Comparison of ENCODE assay signal across 1 cellular context in the genomic region with DNA sequence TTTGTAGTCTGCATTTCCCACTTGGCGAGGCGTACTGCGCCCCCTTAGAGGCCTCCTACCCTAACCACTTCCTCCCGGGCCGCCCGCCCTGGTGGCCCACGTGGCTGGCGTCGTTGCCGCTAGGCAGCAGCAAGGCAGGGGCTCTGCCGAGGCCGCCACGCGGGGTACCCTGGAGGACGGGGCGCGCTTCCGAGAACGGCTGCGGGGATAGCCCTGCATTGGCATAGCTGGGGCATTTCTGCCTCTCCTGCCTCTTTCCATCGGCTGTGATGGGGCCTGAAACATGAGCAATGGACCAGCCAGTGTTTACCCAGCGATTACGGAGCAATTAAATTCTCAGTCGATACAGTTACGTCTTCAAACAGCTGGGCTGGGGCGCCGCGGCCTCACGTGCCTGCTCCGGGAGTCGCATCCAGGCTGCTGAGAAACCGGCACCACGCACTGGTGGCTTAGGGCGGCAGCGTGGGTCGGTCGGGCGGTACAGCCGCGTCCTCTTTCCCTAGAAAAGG.
TF ChIP-seq lines count a peak whose summit lies in the region.

No MANE protein-coding gene starts in this region.

TF ChIP-seq in IMR-90, 13 proteins besides CTCF, POLR2A, EP300 and RAD21:
- TF ChIP-seq RFX5 (IDR thresholded peaks at IDR 0.05; ENCODE audit: low read depth, low read length): no peak
- no peak for TF ChIP-seq SMC3 (IDR thresholded peaks at IDR 0.05; ENCODE audit: low read depth, low read length)
